9 cellular contexts compared by ENCODE assay signal in genomic region chr12:131511391-131511802, GRCh38.
A peak's percentile ranks its signal among the peaks of the same experiment; 100 is the strongest.
DNase-seq lines count a peak whose midpoint lies in the region; ATAC-seq and TF ChIP-seq lines count a peak whose summit lies in the region.
"Had no signal": no experiment of that assay in that cellular context is flagged by ENCODE, and none has a peak within 500 bp of the region (broad histone marks: within the 10 kb centered on the region; RNA-seq: fewer than 3 reads in every experiment).

No MANE protein-coding gene starts in this region.

- CTCF ChIA-PET in activated CD4-positive, alpha-beta T cell treated with anti-CD3 and anti-CD28 coated beads, Interleukin-2, amount 10 ng/mL, durations not matched to agents 7 days and 5 days (lab: Charles Lee) = interaction anchor here (1.2 kb wide), 1 partner anchor 15 kb away, joined by 4 read pairs; no protein-coding TSS in a partner anchor

- H3K4me3 Mint-ChIP-seq in activated CD4-positive, alpha-beta T cell treated with anti-CD3 and anti-CD28 coated beads, Interleukin-2, amount 10 ng/mL, durations not matched to agents 7 days and 5 days = no peak overlapping the region
- no peak overlapping the region for H3K4me3 Mint-ChIP-seq in type B pancreatic cell

- TF ChIP-seq CTCF in GM06990 (IDR thresholded peaks at IDR 0.05; ENCODE audit: insufficient read depth, low read length, poor library complexity, severe bottlenecking) (no peak), type B pancreatic cell (conservative IDR thresholded peaks at IDR 0.05) (no peak)

- DNase-seq in GM06990 (ENCODE audit: extremely low read depth, insufficient read length) (peak; percentile 73), HS-5 (ENCODE audit: low read depth) (peak; percentile 0), foreskin melanocyte (peak; percentile 10), hepatic stellate cell (ENCODE audit: low spot score) (no peak), type B pancreatic cell (ENCODE audit: extremely low spot score, unreplicated experiment) (no peak)
- peak; percentile 57 for DNase-seq in activated CD4-positive, alpha-beta T cell treated with anti-CD3 and anti-CD28 coated beads, Interleukin-2, amount 10 ng/mL, durations not matched to agents 7 days and 5 days
- peak; percentile 39 to 46 for DNase-seq in stimulated activated CD8-positive, alpha-beta memory T cell treated with anti-CD3 and anti-CD28 coated beads, Interleukin-15, amount 100 ng/mL, for 48 hours (ENCODE audit: low read depth in 2 of 2)

- ATAC-seq in GM21447 (IDR thresholded peaks at IDR 0.05; ENCODE audit: unreplicated experiment) = peak; percentile 98

- H3K36me3 ChIP-seq in GM06990 (ENCODE audit: control insufficient read depth, insufficient read depth, low read length) = no peaks in the 10 kb centered on the region

- peaks cover 17% of the 10 kb centered on the region for H3K4me1 Mint-ChIP-seq in activated CD4-positive, alpha-beta T cell treated with anti-CD3 and anti-CD28 coated beads, Interleukin-2, amount 10 ng/mL, durations not matched to agents 7 days and 5 days
- no peaks in the 10 kb centered on the region for H3K4me1 Mint-ChIP-seq in type B pancreatic cell (ENCODE audit: unreplicated experiment)

- no peaks in the 10 kb centered on the region for H3K27me3 ChIP-seq in GM06990 (replicated peaks; ENCODE audit: control insufficient read depth, insufficient read depth, low read length)

- H3K4me3 ChIP-seq in GM06990 (replicated peaks; ENCODE audit: low read depth, low read length) = no peak overlapping the region
- H3K4me3 ChIP-seq: SK-N-MC had no signal

- no peaks in the 10 kb centered on the region for H3K36me3 Mint-ChIP-seq in activated CD4-positive, alpha-beta T cell treated with anti-CD3 and anti-CD28 coated beads, Interleukin-2, amount 10 ng/mL, durations not matched to agents 7 days and 5 days (ENCODE audit: low read depth)
- H3K36me3 Mint-ChIP-seq in type B pancreatic cell = no peaks in the 10 kb centered on the region

- no peaks in the 10 kb centered on the region for H3K27me3 Mint-ChIP-seq in activated CD4-positive, alpha-beta T cell treated with anti-CD3 and anti-CD28 coated beads, Interleukin-2, amount 10 ng/mL, durations not matched to agents 7 days and 5 days
- peaks cover 47% of the 10 kb centered on the region for H3K27me3 Mint-ChIP-seq in type B pancreatic cell

- H3K27ac Mint-ChIP-seq in activated CD4-positive, alpha-beta T cell treated with anti-CD3 and anti-CD28 coated beads, Interleukin-2, amount 10 ng/mL, durations not matched to agents 7 days and 5 days = peak overlapping the region; percentile 76
- H3K27ac Mint-ChIP-seq in type B pancreatic cell = no peak overlapping the region

- POLR2A ChIA-PET in activated CD4-positive, alpha-beta T cell treated with anti-CD3 and anti-CD28 coated beads, Interleukin-2, amount 10 ng/mL, durations not matched to agents 7 days and 5 days (lab: Charles Lee) = no interaction called here

- H3K9me3 Mint-ChIP-seq in activated CD4-positive, alpha-beta T cell treated with anti-CD3 and anti-CD28 coated beads, Interleukin-2, amount 10 ng/mL, durations not matched to agents 7 days and 5 days = peaks cover 8% of the 10 kb centered on the region
- no peaks in the 10 kb centered on the region for H3K9me3 Mint-ChIP-seq in type B pancreatic cell

Comparison
In these comparisons a context has a peak if more than half of its experiments do, and no peak if none do; other contexts are left out.
1. DNase-seq: peak in GM06990 (single experiment), HS-5 (single experiment), activated CD4-positive, alpha-beta T cell treated with anti-CD3 and anti-CD28 coated beads, Interleukin-2, amount 10 ng/mL, durations not matched to agents 7 days and 5 days (single experiment), foreskin melanocyte (single experiment) and stimulated activated CD8-positive, alpha-beta memory T cell treated with anti-CD3 and anti-CD28 coated beads, Interleukin-15, amount 100 ng/mL, for 48 hours (2 of 2); none in hepatic stellate cell (single experiment) and type B pancreatic cell (single experiment).